Comparison of ENCODE assay signal across 14 cellular contexts in genomic region chr5:148904440-148904839, GRCh38.
DNase-seq lines count a peak whose midpoint lies in the region; ATAC-seq lines count a peak whose summit lies in the region.
"Had no signal": no experiment of that assay in that cellular context is flagged by ENCODE, and none has a peak within 500 bp of the region (broad histone marks: within the 10 kb centered on the region; RNA-seq: fewer than 3 reads in every experiment).

No MANE protein-coding gene starts in this region.

- in situ Hi-C loops in GM23248 (cut with MboI) = no loop called here

- H3F3A ChIP-seq in GM23248 (ENCODE audit: insufficient read depth) = no peaks in the 10 kb centered on the region

- peaks cover 2 to 50% (median 18%) of the 10 kb centered on the region in 5 donors for H3K4me1 ChIP-seq in subcutaneous abdominal adipose tissue (ENCODE audit: control insufficient read depth in 5 of 5, insufficient read depth in 5 of 5, low read length in 5 of 5)
- H3K4me1 ChIP-seq in GM23248 (ENCODE audit: insufficient read depth) = no peaks in the 10 kb centered on the region

- no peak overlapping the region for H2AFZ ChIP-seq in GM23248

- H3K36me3 ChIP-seq in MG63 (no peaks in the 10 kb centered on the region), subcutaneous abdominal adipose tissue (ENCODE audit: control insufficient read depth in 5 of 5, insufficient read depth in 5 of 5, low read length in 5 of 5) (no peaks in the 10 kb centered on the region), GM23248 (ENCODE audit: low read depth) (no peaks in the 10 kb centered on the region)
- H3K36me3 ChIP-seq: cardiac muscle cell had no signal

- DNase-seq in MG63 = peak; percentile 87
- peak; percentile 46 for DNase-seq in fibroblast of gingiva (ENCODE audit: low read depth)
- DNase-seq in medulla oblongata (ENCODE audit: extremely low spot score) = peak; percentile 82
- no peak for DNase-seq in GM23248
- no peak for DNase-seq in MV-4-11 (lab: John Stamatoyannopoulos, UW)
- DNase-seq: activated CD4-positive, alpha-beta memory T cell treated with anti-CD3 and anti-CD28 coated beads, Interleukin-2, amount 10 ng/mL, durations not matched to agents 7 days and 5 days; activated gamma-delta T cell treated with Interleukin-2 at 50 U/mL for 16 hours; DMS53; NCI-H345 had no signal

- H3K4me2 ChIP-seq in GM23248 (ENCODE audit: unreplicated experiment) = no peak overlapping the region

- WGBS in GM23248 (ENCODE audit: low coverage in 1 of 2, low lambda C conversion rate in 2 of 2, missing lambda C conversion rate in 2 of 2), 2 experiments = 54 to 64% methylated on average over 1 of the region's 1 CpG

- no peak overlapping the region for H3K4me3 ChIP-seq in MG63
- no peak overlapping the region for H3K4me3 ChIP-seq in subcutaneous abdominal adipose tissue (ENCODE audit: low read depth in 1 of 5, low read length in 5 of 5)
- H3K4me3 ChIP-seq in GM23248 = no peak overlapping the region
- H3K4me3 ChIP-seq: cardiac muscle cell had no signal

- H3K9ac ChIP-seq in subcutaneous abdominal adipose tissue (ENCODE audit: low read length in 5 of 5) = peak overlapping the region in 3 of 5 donors; percentile 40 to 65 (median 63)
- no peak overlapping the region for H3K9ac ChIP-seq in GM23248

- H3K9me3 ChIP-seq in MG63 (no peaks in the 10 kb centered on the region), subcutaneous abdominal adipose tissue (ENCODE audit: control insufficient read depth in 5 of 5, low read length in 5 of 5) (no peaks in the 10 kb centered on the region), GM23248 (ENCODE audit: low read depth) (no peaks in the 10 kb centered on the region)

- H3K79me2 ChIP-seq in GM23248 (ENCODE audit: insufficient read depth) = no peaks in the 10 kb centered on the region

- no peaks in the 10 kb centered on the region for H4K20me1 ChIP-seq in GM23248 (ENCODE audit: insufficient read depth)

- no peaks in the 10 kb centered on the region for H3K9me2 ChIP-seq in GM23248 (ENCODE audit: insufficient read depth)

- peak overlapping the region; percentile 88 for H3K27ac ChIP-seq in subcutaneous abdominal adipose tissue (ENCODE audit: low read depth, low read length)
- H3K27ac ChIP-seq in GM23248 = no peak overlapping the region
- H3K27ac ChIP-seq: cardiac muscle cell, epithelial cell of prostate had no signal

- ATAC-seq in HG03045 (IDR thresholded peaks at IDR 0.05; ENCODE audit: unreplicated experiment) (no peak), GM21737 (IDR thresholded peaks at IDR 0.05; ENCODE audit: unreplicated experiment) (no peak)

- H3K27me3 ChIP-seq in MG63 (no peaks in the 10 kb centered on the region), subcutaneous abdominal adipose tissue (ENCODE audit: control insufficient read depth in 5 of 5, insufficient read depth in 4 of 5, low read length in 5 of 5) (no peaks in the 10 kb centered on the region), GM23248 (replicated peaks; ENCODE audit: insufficient read depth) (no peaks in the 10 kb centered on the region)
- H3K27me3 ChIP-seq: cardiac muscle cell had no signal

Comparison
In these comparisons a context has a peak if more than half of its experiments do, and no peak if none do; other contexts are left out.
1. DNase-seq: peak in MG63 (single experiment), fibroblast of gingiva (single experiment) and medulla oblongata (single experiment); none in GM23248 (single experiment) and MV-4-11 (single experiment).